ENCODE assay signal across 8 cellular contexts in the genomic region with DNA sequence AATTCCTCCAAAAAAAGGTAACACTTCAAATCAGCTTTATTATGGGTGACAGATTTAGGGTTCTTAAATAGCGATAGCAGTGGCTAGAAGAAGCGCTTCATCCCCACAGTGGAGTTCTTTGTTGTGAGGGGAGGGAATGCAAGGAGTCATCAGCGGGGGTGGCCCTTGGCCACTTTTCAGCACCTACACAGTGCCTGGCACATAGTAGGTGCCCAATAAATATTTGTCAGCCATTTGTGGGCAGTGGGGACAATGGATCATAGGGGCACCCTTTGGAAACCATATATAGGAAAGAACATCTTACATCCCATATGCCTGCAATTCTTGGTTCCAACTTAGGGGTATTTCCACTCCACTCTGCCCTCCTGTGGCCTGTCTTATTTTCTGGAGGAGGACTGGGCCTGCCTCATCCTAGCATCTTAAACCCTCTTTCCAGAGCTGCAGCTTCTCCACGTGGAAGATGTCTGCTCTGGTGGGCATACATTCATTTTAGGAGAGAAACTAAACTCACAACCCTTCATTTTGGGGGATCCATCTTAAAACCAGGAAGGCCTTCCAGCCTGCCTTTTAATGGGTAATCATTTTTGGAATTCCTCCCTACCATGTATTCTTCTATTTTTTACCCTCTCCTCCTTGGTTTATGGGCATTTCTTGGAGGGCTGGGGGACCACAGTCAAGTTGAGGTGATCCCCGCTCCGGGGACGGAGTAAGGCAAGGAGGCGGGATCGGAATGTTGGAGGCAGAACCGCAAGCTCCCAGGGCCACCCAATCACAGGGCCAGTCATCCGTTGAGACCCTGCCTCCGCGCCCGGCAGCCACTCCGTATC. TPM values are rescaled to one million over a fixed set of nuclear protein-coding genes. Genes with fewer than 3 reads are reported as not detected.
DNase-seq lines count a peak whose midpoint lies in the region; ATAC-seq and TF ChIP-seq lines count a peak whose summit lies in the region.

No MANE protein-coding gene starts in this region.

- H3K36me3 Mint-ChIP-seq in activated naive CD4-positive, alpha-beta T cell treated with anti-CD3 and anti-CD28 coated beads, Interleukin-2, amount 10 ng/mL, durations not matched to agents 7 days and 5 days = peaks cover 27% of the 10 kb centered on the region

- H3K9ac ChIP-seq in BLaER1 (peak overlapping the region; percentile 81), skeletal muscle satellite cell (ENCODE audit: low read depth, low read length) (peak overlapping the region; percentile 94)

- peaks cover 3% of the 10 kb centered on the region for H3K79me2 ChIP-seq in hepatocyte

- H3K27me3 ChIP-seq in BLaER1 (no peaks in the 10 kb centered on the region), hepatocyte (no peaks in the 10 kb centered on the region), skeletal muscle satellite cell (ENCODE audit: control insufficient read depth, insufficient read depth, low read length) (no peaks in the 10 kb centered on the region)

- DNase-seq in GM13977 (ENCODE audit: low spot score) (no peak), NB4 (ENCODE audit: low read depth) (peak; percentile 76), hepatocyte (ENCODE audit: low spot score) (peak; percentile 75)
- DNase-seq in activated naive CD4-positive, alpha-beta T cell treated with anti-CD3 and anti-CD28 coated beads, Interleukin-2, amount 10 ng/mL, durations not matched to agents 7 days and 5 days = peak; percentile 61

- peaks cover 34% of the 10 kb centered on the region for H3K4me1 Mint-ChIP-seq in activated naive CD4-positive, alpha-beta T cell treated with anti-CD3 and anti-CD28 coated beads, Interleukin-2, amount 10 ng/mL, durations not matched to agents 7 days and 5 days

- H3K4me2 ChIP-seq in BLaER1 (peak overlapping the region; percentile 99), hepatocyte (peak overlapping the region; percentile 79), skeletal muscle satellite cell (ENCODE audit: low read length) (peak overlapping the region; percentile 99)

- TF ChIP-seq CTCF in GM13977 (IDR thresholded peaks at IDR 0.05; ENCODE audit: extremely low read depth, insufficient read depth, missing control alignments) (peak; percentile 67), NB4 (IDR thresholded peaks at IDR 0.05; ENCODE audit: low read depth, low read length) (peak; percentile 53), hepatocyte (IDR thresholded peaks at IDR 0.05; ENCODE audit: poor library complexity) (peak; percentile 63)

- ATAC-seq in GM21447 (IDR thresholded peaks at IDR 0.05; ENCODE audit: unreplicated experiment) (no peak), GM21723 (IDR thresholded peaks at IDR 0.05; ENCODE audit: unreplicated experiment) (no peak)

- H3K36me3 ChIP-seq in BLaER1 (no peaks in the 10 kb centered on the region), hepatocyte (replicated peaks; ENCODE audit: insufficient read depth, low read depth) (no peaks in the 10 kb centered on the region), skeletal muscle satellite cell (ENCODE audit: insufficient read depth, low read length) (no peaks in the 10 kb centered on the region)

- WGBS in hepatocyte (ENCODE audit: low lambda C conversion rate, missing lambda C conversion rate) = 18% methylated on average over 15 of the region's 15 CpGs

- peak overlapping the region; percentile 94 for H3K4me3 Mint-ChIP-seq in activated naive CD4-positive, alpha-beta T cell treated with anti-CD3 and anti-CD28 coated beads, Interleukin-2, amount 10 ng/mL, durations not matched to agents 7 days and 5 days

- CTCF ChIA-PET in activated naive CD4-positive, alpha-beta T cell treated with anti-CD3 and anti-CD28 coated beads, Interleukin-2, amount 10 ng/mL, durations not matched to agents 7 days and 5 days (lab: Charles Lee) = interaction anchor here (0.6 to 1.6 kb wide), 15 partner anchors 16 to 399 kb away, joined by 3 to 9 read pairs (median 3); partner anchors contain the start of genes RNF5 and VARS1

- H3K4me3 ChIP-seq in BLaER1 (peak overlapping the region; percentile 72), NB4 (ENCODE audit: low read depth, low read length) (peak overlapping the region; percentile 68), hepatocyte (peak overlapping the region; percentile 8), skeletal muscle satellite cell (ENCODE audit: low read length) (peak overlapping the region; percentile 78)

- H2AFZ ChIP-seq in hepatocyte = peak overlapping the region; percentile 4

- H3K9me3 Mint-ChIP-seq in activated naive CD4-positive, alpha-beta T cell treated with anti-CD3 and anti-CD28 coated beads, Interleukin-2, amount 10 ng/mL, durations not matched to agents 7 days and 5 days = no peaks in the 10 kb centered on the region

- H3K9me3 ChIP-seq in BLaER1 (no peaks in the 10 kb centered on the region), hepatocyte (ENCODE audit: low read depth) (no peaks in the 10 kb centered on the region), skeletal muscle satellite cell (replicated peaks; ENCODE audit: low read length) (no peaks in the 10 kb centered on the region)

- no peaks in the 10 kb centered on the region for H3K9me2 ChIP-seq in hepatocyte (replicated peaks; ENCODE audit: insufficient read depth)

- H4K20me1 ChIP-seq in BLaER1 = no peaks in the 10 kb centered on the region
- H4K20me1 ChIP-seq in hepatocyte (ENCODE audit: insufficient read depth, poor library complexity, severe bottlenecking) = no peaks in the 10 kb centered on the region

- H3K4me1 ChIP-seq in BLaER1 (peaks cover 58% of the 10 kb centered on the region), hepatocyte (ENCODE audit: insufficient read depth) (peaks cover 32% of the 10 kb centered on the region), skeletal muscle satellite cell (ENCODE audit: control insufficient read depth, insufficient read depth, low read length) (peaks cover 34% of the 10 kb centered on the region)

- H3K27ac ChIP-seq in BLaER1 (peak overlapping the region; percentile 79), hepatocyte (peak overlapping the region; percentile 94)

- H3K27me3 Mint-ChIP-seq in activated naive CD4-positive, alpha-beta T cell treated with anti-CD3 and anti-CD28 coated beads, Interleukin-2, amount 10 ng/mL, durations not matched to agents 7 days and 5 days = peaks cover 8% of the 10 kb centered on the region

- in situ Hi-C loops in GM13977 (cut with MboI; ENCODE audit: low pct_unique_long_range_greater_than_20kb, low sequenced_read_pairs, unreplicated experiment) = no loop called here

- TF ChIP-seq POLR2A in NB4 (IDR thresholded peaks at IDR 0.05; ENCODE audit: extremely low read depth, insufficient read length) = peak; percentile 69

- H3K27ac Mint-ChIP-seq in activated naive CD4-positive, alpha-beta T cell treated with anti-CD3 and anti-CD28 coated beads, Interleukin-2, amount 10 ng/mL, durations not matched to agents 7 days and 5 days = peak overlapping the region; percentile 99

RNA-seq across cellular contexts. Expression of gene GPSM3, which starts 2.6 kb away (rescaled TPM):
- 1.8 and 4.3 TPM in 2 replicates for total RNA-seq in hepatocyte
- 3.4 and 5.7 TPM in 2 replicates for polyA plus RNA-seq in hepatocyte
- 1.3 TPM in 2 replicates for total RNA-seq in skeletal muscle satellite cell (2012; rRNA removed)

RNA-seq across cellular contexts. Expression of gene PBX2, which starts 5.0 kb away (rescaled TPM):
- 63.8 and 77.5 TPM in 2 replicates for total RNA-seq in hepatocyte
- polyA plus RNA-seq in hepatocyte = 20.5 and 21.6 TPM in 2 replicates
- total RNA-seq in skeletal muscle satellite cell (2012; rRNA removed) = 17.3 and 19.5 TPM in 2 replicates

RNA-seq across cellular contexts. Expression of gene AGER, which starts 11.0 kb away (rescaled TPM):
- total RNA-seq in hepatocyte = 4.5 and 5.9 TPM in 2 replicates
- polyA plus RNA-seq in hepatocyte = 3.4 and 21.2 TPM in 2 replicates
- under 0.01 and 0.25 TPM in 2 replicates for total RNA-seq in skeletal muscle satellite cell (2012; rRNA removed)

RNA-seq across cellular contexts. Expression of gene RNF5, which starts 16.8 kb away (rescaled TPM):
- 133 and 135 TPM in 2 replicates for total RNA-seq in hepatocyte
- 169 and 170 TPM in 2 replicates for polyA plus RNA-seq in hepatocyte
- total RNA-seq in skeletal muscle satellite cell (2012; rRNA removed) = 16.0 and 22.9 TPM in 2 replicates

RNA-seq across cellular contexts. Expression of gene AGPAT1, which starts 19.2 kb away (rescaled TPM):
- 59.9 and 62.8 TPM in 2 replicates for total RNA-seq in hepatocyte
- polyA plus RNA-seq in hepatocyte = 67.6 and 71.4 TPM in 2 replicates
- 19.0 and 31.2 TPM in 2 replicates for total RNA-seq in skeletal muscle satellite cell (2012; rRNA removed)

Comparison
In these comparisons a context has a peak if more than half of its experiments do, and no peak if none do; other contexts are left out.
1. H3K4me3 ChIP-seq: peak in every context shown above with its lines; median percentile 78 in skeletal muscle satellite cell; 72 in BLaER1; 68 in NB4; 8 in hepatocyte.